Comparison of ENCODE assay signal across 25 cellular contexts in genomic region chr9:9625248-9625647, GRCh38.
DNase-seq lines count a peak whose midpoint lies in the region; ATAC-seq and TF ChIP-seq lines count a peak whose summit lies in the region.
"Had no signal": no experiment of that assay in that cellular context is flagged by ENCODE, and none has a peak within 500 bp of the region (broad histone marks: within the 10 kb centered on the region; RNA-seq: fewer than 3 reads in every experiment).

No MANE protein-coding gene starts in this region.

- peak; percentile 61 for ATAC-seq in GM19023 (IDR thresholded peaks at IDR 0.05; ENCODE audit: unreplicated experiment)
- peak; percentile 47 for ATAC-seq in HG02642 (IDR thresholded peaks at IDR 0.05; ENCODE audit: poor library complexity, unreplicated experiment)
- ATAC-seq in HG03442 (IDR thresholded peaks at IDR 0.05; ENCODE audit: unreplicated experiment), result peak; percentile 66
- ATAC-seq: Right ventricle myocardium inferior, SK-N-SH treated with all-trans-retinoic acid at 6 μM for 48 hours, T-helper 17 cell had no signal

- H3K4me3 ChIP-seq in GM12865 (ENCODE audit: low read depth, low read length), result no peak overlapping the region
- H3K4me3 ChIP-seq: BLaER1, PC-9, SJCRH30 had no signal

- peak; percentile 39 for DNase-seq in GM12865 (ENCODE audit: low read depth)
- DNase-seq in NCI-H446 (lab: John Stamatoyannopoulos, UW), result no peak
- DNase-seq in 8988T, result no peak
- DNase-seq in activated naive CD4-positive, alpha-beta T cell (lab: John Stamatoyannopoulos, UW), result no peak
- DNase-seq in stimulated activated CD4-positive, alpha-beta T cell treated with anti-CD3 and anti-CD28 coated beads, Interleukin-12 subunit alpha, Interleukin-12 subunit beta, amount 100 ng/mL, for 4 hours, result no peak
- DNase-seq: CD4-positive, CD25-positive, alpha-beta regulatory T cell; DMS153; DND-41; KBM-7; MV-4-11; NCI-H1105; NCI-H1436 treated with DMSO at 0.1 percent for 48 hours; NCI-H2029 treated with DMSO at 0.1 percent for 48 hours; NCI-H2171; NCI-H226; NCI-H510A treated with DMSO at 0.1 percent for 48 hours; PC-9; SJCRH30; T-helper 17 cell had no signal

- TF ChIP-seq CTCF in GM12865 (IDR thresholded peaks at IDR 0.05; ENCODE audit: insufficient read depth, low read depth, low read length, missing control alignments), result no peak
